In genomic region chr19:41330476-41330875, GRCh38 we compare ENCODE assay signal across 24 cellular contexts. TPM values are rescaled to one million over a fixed set of nuclear protein-coding genes. Genes with fewer than 3 reads are reported as not detected.
DNase-seq lines count a peak whose midpoint lies in the region; ATAC-seq, FAIRE-seq and TF ChIP-seq lines count a peak whose summit lies in the region.
"Had no signal": no experiment of that assay in that cellular context is flagged by ENCODE, and none has a peak within 500 bp of the region (broad histone marks: within the 10 kb centered on the region; RNA-seq: fewer than 3 reads in every experiment).

No MANE protein-coding gene starts in this region.

- no peaks in the 10 kb centered on the region for H3K9me3 ChIP-seq in neuronal stem cell (replicated peaks in 1 of 2; ENCODE audit: control insufficient read depth in 2 of 2, insufficient read depth in 1 of 2, low read depth in 1 of 2, low read length in 2 of 2)
- H3K9me3 ChIP-seq: MG63, ovary had no signal

- CTCF ChIA-PET in activated CD4-positive, alpha-beta memory T cell treated with anti-CD3 and anti-CD28 coated beads for 36 hours (lab: Charles Lee), result interaction anchor here (0.7 kb wide), 1 partner anchor 22 kb away, joined by 3 read pairs; no protein-coding TSS in a partner anchor

- no peaks in the 10 kb centered on the region for H3K9me3 Mint-ChIP-seq in stimulated activated naive CD8-positive, alpha-beta T cell treated with anti-CD3 and anti-CD28 coated beads, Interleukin-15, amount 100 ng/mL, for 72 hours
- H3K9me3 Mint-ChIP-seq in activated CD4-positive, alpha-beta memory T cell treated with anti-CD3 and anti-CD28 coated beads for 36 hours, result no peaks in the 10 kb centered on the region
- H3K9me3 Mint-ChIP-seq in glutamatergic neuron (ENCODE audit: unreplicated experiment), result peaks cover 16% of the 10 kb centered on the region

- no peak overlapping the region for H3K23ac ChIP-seq in neuronal stem cell (ENCODE audit: low read depth, low read length, poor library complexity)

- H3K4me1 Mint-ChIP-seq in stimulated activated naive CD8-positive, alpha-beta T cell treated with anti-CD3 and anti-CD28 coated beads, Interleukin-15, amount 100 ng/mL, for 72 hours, result peaks cover 71% of the 10 kb centered on the region
- peaks cover 54% of the 10 kb centered on the region for H3K4me1 Mint-ChIP-seq in activated CD4-positive, alpha-beta memory T cell treated with anti-CD3 and anti-CD28 coated beads for 36 hours (ENCODE audit: low read depth)
- peaks cover 30% of the 10 kb centered on the region for H3K4me1 Mint-ChIP-seq in glutamatergic neuron (ENCODE audit: low read depth, unreplicated experiment)

- no peak overlapping the region for H3K14ac ChIP-seq in neuronal stem cell (ENCODE audit: low read length)

- no CpG with 5 or more reads among the region's 4 CpGs for WGBS in neuronal stem cell (ENCODE audit: extremely low coverage in 2 of 2, insufficient read length in 2 of 2, insufficient replicate concordance in 1 of 2), 2 donors

- peak overlapping the region; percentile 1 to 49 for H3K27ac Mint-ChIP-seq in stimulated activated naive CD8-positive, alpha-beta T cell treated with anti-CD3 and anti-CD28 coated beads, Interleukin-15, amount 100 ng/mL, for 72 hours
- peak overlapping the region; percentile 43 for H3K27ac Mint-ChIP-seq in activated CD4-positive, alpha-beta memory T cell treated with anti-CD3 and anti-CD28 coated beads for 36 hours
- H3K27ac Mint-ChIP-seq in glutamatergic neuron (ENCODE audit: unreplicated experiment), result peak overlapping the region; percentile 74

- no peak overlapping the region for H3K27ac ChIP-seq in neuronal stem cell (replicated peaks; ENCODE audit: low read length)
- H3K27ac ChIP-seq: ovary had no signal

- no peak overlapping the region for H2AFZ ChIP-seq in neuronal stem cell (ENCODE audit: low read length)

- POLR2A ChIA-PET in activated CD4-positive, alpha-beta memory T cell treated with anti-CD3 and anti-CD28 coated beads for 36 hours (lab: Charles Lee), result no interaction called here

- H3K4me3 ChIP-seq in neuronal stem cell (ENCODE audit: low read length in 2 of 2), result no peak overlapping the region
- H3K4me3 ChIP-seq: GM12878, MG63, ovary had no signal

- H3K4me2 ChIP-seq in neuronal stem cell (ENCODE audit: insufficient read depth, low read length, poor library complexity, severe bottlenecking), result no peak overlapping the region

- peaks cover 50% of the 10 kb centered on the region for H3K36me3 Mint-ChIP-seq in activated CD4-positive, alpha-beta memory T cell treated with anti-CD3 and anti-CD28 coated beads for 36 hours
- no peaks in the 10 kb centered on the region for H3K36me3 Mint-ChIP-seq in glutamatergic neuron (ENCODE audit: unreplicated experiment)

- FAIRE-seq in GM12891 (lab: Jason Lieb, UNC), result no peak
- FAIRE-seq: D721Med, GM12878, HepG2 had no signal

- peaks cover 2% of the 10 kb centered on the region for H3K79me1 ChIP-seq in neuronal stem cell (ENCODE audit: low read depth, low read length)

- no peak overlapping the region for H2BK15ac ChIP-seq in neuronal stem cell (ENCODE audit: low read length)

- no peak overlapping the region for H2BK120ac ChIP-seq in neuronal stem cell (ENCODE audit: low read depth, low read length)

- no peak overlapping the region for H3K18ac ChIP-seq in neuronal stem cell (ENCODE audit: low read length)

- no peak for DNase-seq in stimulated activated naive CD8-positive, alpha-beta T cell treated with anti-CD3 and anti-CD28 coated beads, Interleukin-15, amount 100 ng/mL, for 72 hours
- no peak for DNase-seq in stimulated activated naive CD8-positive, alpha-beta T cell treated with anti-CD3 and anti-CD28 coated beads, Interleukin-15, Interleukin-2, amounts not matched to agents 100 U/mL and 50 U/mL, for 24 hours
- no peak for DNase-seq in activated CD4-positive, alpha-beta memory T cell treated with anti-CD3 and anti-CD28 coated beads for 36 hours
- DNase-seq in glutamatergic neuron, result no peak
- DNase-seq in SKM-1 treated with dmso at 0.1 percent for 144 hours (lab: John Stamatoyannopoulos, UW; ENCODE audit: unreplicated experiment), result no peak
- DNase-seq in neuronal stem cell (ENCODE audit: low spot score), result no peak
- no peak for DNase-seq in GM12891 (ENCODE audit: insufficient read length, low spot score)
- DNase-seq: activated T-cell treated with anti-CD3 and anti-CD28 coated beads, Interleukin-2, amount 50 U/mL, for 48 hours; anterior cingulate cortex; GDM1; GOT3; hypothalamus; kidney glomerular epithelial cell; MG63; midbrain; NCI-H1930; NCI-H510A treated with DMSO at 0.1 percent for 48 hours; SHP77 treated with DMSO at 0.1 percent for 48 hours had no signal

- no peak overlapping the region for H4K8ac ChIP-seq in neuronal stem cell (ENCODE audit: low read depth, low read length)

- H4K91ac ChIP-seq in neuronal stem cell (ENCODE audit: low read depth, low read length, poor library complexity), result no peak overlapping the region

- TF ChIP-seq CTCF in glutamatergic neuron (IDR thresholded peaks at IDR 0.05; ENCODE audit: partially characterized antibody, unreplicated experiment), result no peak

- H3K4me1 ChIP-seq in neuronal stem cell (ENCODE audit: control insufficient read depth in 2 of 2, insufficient read depth in 1 of 2, low read depth in 1 of 2, low read length in 2 of 2), result peaks cover 13 to 17% of the 10 kb centered on the region in 2 donors

- H2BK5ac ChIP-seq in neuronal stem cell (ENCODE audit: low read length), result no peak overlapping the region

- no peak overlapping the region for H3K4ac ChIP-seq in neuronal stem cell (ENCODE audit: low read length)

- peaks cover 0 to 3% of the 10 kb centered on the region in 2 donors for H3K36me3 ChIP-seq in neuronal stem cell (replicated peaks in 1 of 2; ENCODE audit: control insufficient read depth in 2 of 2, insufficient read depth in 2 of 2, low read length in 2 of 2)
- H3K36me3 ChIP-seq: ovary had no signal

- H2AK5ac ChIP-seq in neuronal stem cell (ENCODE audit: low read depth, low read length), result no peak overlapping the region

- ATAC-seq in stimulated activated naive CD8-positive, alpha-beta T cell treated with anti-CD3 and anti-CD28 coated beads, Interleukin-15, amount 100 ng/mL, for 72 hours, result no peak
- no peak for ATAC-seq in stimulated activated naive CD8-positive, alpha-beta T cell treated with anti-CD3 and anti-CD28 coated beads, Interleukin-15, Interleukin-2, amounts not matched to agents 100 U/mL and 50 U/mL, for 24 hours
- no peak for ATAC-seq in HG02759 (IDR thresholded peaks at IDR 0.05; ENCODE audit: unreplicated experiment)
- ATAC-seq: activated CD4-positive, CD25-positive, alpha-beta regulatory T cell treated with anti-CD3 and anti-CD28 coated beads, Interleukin-2, amount 50 U/mL, for 24 hours; GM12878; HepG2 had no signal

- H3K27me3 Mint-ChIP-seq in stimulated activated naive CD8-positive, alpha-beta T cell treated with anti-CD3 and anti-CD28 coated beads, Interleukin-15, amount 100 ng/mL, for 72 hours, result no peaks in the 10 kb centered on the region
- no peaks in the 10 kb centered on the region for H3K27me3 Mint-ChIP-seq in activated CD4-positive, alpha-beta memory T cell treated with anti-CD3 and anti-CD28 coated beads for 36 hours
- peaks cover 25% of the 10 kb centered on the region for H3K27me3 Mint-ChIP-seq in glutamatergic neuron (ENCODE audit: unreplicated experiment)

- no peak for TF ChIP-seq POLR2A in GM12891 (IDR thresholded peaks at IDR 0.05; ENCODE audit: low read depth, low read length)

- H3K4me3 Mint-ChIP-seq in stimulated activated naive CD8-positive, alpha-beta T cell treated with anti-CD3 and anti-CD28 coated beads, Interleukin-15, amount 100 ng/mL, for 72 hours, result peak overlapping the region in 1 of 2 donors; percentile 39
- H3K4me3 Mint-ChIP-seq in activated CD4-positive, alpha-beta memory T cell treated with anti-CD3 and anti-CD28 coated beads for 36 hours, result no peak overlapping the region
- H3K4me3 Mint-ChIP-seq in glutamatergic neuron (ENCODE audit: unreplicated experiment), result peak overlapping the region; percentile 58

- intact Hi-C loops in activated CD4-positive, alpha-beta memory T cell treated with anti-CD3 and anti-CD28 coated beads for 36 hours (cut with micrococcal nuclease), result no loop called here

- H3K9ac ChIP-seq in neuronal stem cell (ENCODE audit: low read depth, low read length, poor library complexity), result no peak overlapping the region

- H3K27me3 ChIP-seq in neuronal stem cell (ENCODE audit: control insufficient read depth in 3 of 3, insufficient read depth in 3 of 3, low read depth in 1 of 3, low read length in 3 of 3), result peaks cover 0 to 37% (median 0%) of the 10 kb centered on the region in 3 experiments
- H3K27me3 ChIP-seq: MG63, ovary had no signal

- no peak overlapping the region for H2BK12ac ChIP-seq in neuronal stem cell (ENCODE audit: low read length)

TF ChIP-seq in GM12891, 5 proteins besides CTCF, POLR2A, EP300 and RAD21:
- TF ChIP-seq TAF1 (IDR thresholded peaks at IDR 0.05; ENCODE audit: low read depth, low read length), result no peak
- TF ChIP-seq PAX5 (IDR thresholded peaks at IDR 0.05; ENCODE audit: insufficient read depth, low read length, severe bottlenecking), result no peak
- TF ChIP-seq POLR2AphosphoS5 (IDR thresholded peaks at IDR 0.05; ENCODE audit: low read depth, low read length), result no peak
- TF ChIP-seq POU2F2 (IDR thresholded peaks at IDR 0.05; ENCODE audit: low read depth, low read length), result no peak

RNA-seq across cellular contexts. Expression of gene CCDC97, which starts 20.5 kb away (rescaled TPM):
- total RNA-seq in activated CD4-positive, alpha-beta memory T cell treated with anti-CD3 and anti-CD28 coated beads for 36 hours, result 10 to 100 TPM; 20.5 to 23.4 TPM
- total RNA-seq in glutamatergic neuron (ENCODE audit: unreplicated experiment), result 36.7 TPM
- 21.6 TPM for polyA plus RNA-seq in neuronal stem cell (2013, experiment 1 of 2)
- 20.9 TPM for polyA plus RNA-seq in neuronal stem cell (2013, experiment 2 of 2)
- 23.5 TPM for polyA plus RNA-seq in GM12891 (2012; ENCODE audit: low read depth, missing spikeins)

RNA-seq across cellular contexts. Expression of gene TGFB1, which starts 23.2 kb away (rescaled TPM):
- 100 to 1,000 TPM; 108 to 110 TPM for total RNA-seq in activated CD4-positive, alpha-beta memory T cell treated with anti-CD3 and anti-CD28 coated beads for 36 hours
- total RNA-seq in glutamatergic neuron (ENCODE audit: unreplicated experiment), result 26.0 TPM
- polyA plus RNA-seq in neuronal stem cell (2013, experiment 1 of 2), result 6.1 TPM
- polyA plus RNA-seq in neuronal stem cell (2013, experiment 2 of 2), result 6.1 TPM
- 61.9 TPM for polyA plus RNA-seq in GM12891 (2012; ENCODE audit: low read depth, missing spikeins)

RNA-seq across cellular contexts. Expression of gene B9D2, which starts 33.5 kb away (rescaled TPM):
- 1 to 10 TPM; 4.7 to 5.1 TPM for total RNA-seq in activated CD4-positive, alpha-beta memory T cell treated with anti-CD3 and anti-CD28 coated beads for 36 hours
- total RNA-seq in glutamatergic neuron (ENCODE audit: unreplicated experiment), result 7.6 TPM
- 6.5 TPM for polyA plus RNA-seq in neuronal stem cell (2013, experiment 1 of 2)
- 6.0 TPM for polyA plus RNA-seq in neuronal stem cell (2013, experiment 2 of 2)
- polyA plus RNA-seq in GM12891 (2012; ENCODE audit: low read depth, missing spikeins), result 8.1 TPM

RNA-seq across cellular contexts. Expression of gene TMEM91, which starts 45.9 kb away (rescaled TPM):
- 1 to 10 TPM; 4.5 to 4.6 TPM for total RNA-seq in activated CD4-positive, alpha-beta memory T cell treated with anti-CD3 and anti-CD28 coated beads for 36 hours
- total RNA-seq in glutamatergic neuron (ENCODE audit: unreplicated experiment), result 52.6 TPM
- 8.6 TPM for polyA plus RNA-seq in neuronal stem cell (2013, experiment 1 of 2)
- polyA plus RNA-seq in neuronal stem cell (2013, experiment 2 of 2), result 8.3 TPM
- polyA plus RNA-seq in GM12891 (2012; ENCODE audit: low read depth, missing spikeins), result 7.1 TPM
